ENCODE assay signal across 8 cellular contexts in genomic region chr15:64430000-64430735, GRCh38. TPM values are rescaled to one million over a fixed set of nuclear protein-coding genes. Genes with fewer than 3 reads are reported as not detected.
A peak's percentile ranks its signal among the peaks of the same experiment; 100 is the strongest.
DNase-seq lines count a peak whose midpoint lies in the region; ATAC-seq lines count a peak whose summit lies in the region.

No MANE protein-coding gene starts in this region.

- no peaks in the 10 kb centered on the region for H3K9me3 Mint-ChIP-seq in T-cell
- no peaks in the 10 kb centered on the region for H3K9me3 Mint-ChIP-seq in central memory CD8-positive, alpha-beta T cell

- no peaks in the 10 kb centered on the region for H3K27me3 ChIP-seq in Karpas-422 (ENCODE audit: low read length)

- peak overlapping the region; percentile 58 to 65 (median 62) for H3K4me3 Mint-ChIP-seq in T-cell
- peak overlapping the region; percentile 47 for H3K4me3 Mint-ChIP-seq in central memory CD8-positive, alpha-beta T cell

- DNase-seq in EH (ENCODE audit: low read depth) (peak; percentile 87), Karpas-422 (no peak), T-cell (peak in 33 of 34 experiments; percentile 15 to 75 (median 49)), hypothalamus (lab: John Stamatoyannopoulos, UW) (no peak)
- DNase-seq in central memory CD8-positive, alpha-beta T cell (ENCODE audit: low spot score in 2 of 2), result peak in 1 of 2 donors; percentile 45

- H3K9me3 ChIP-seq in Karpas-422 (ENCODE audit: low read length) (no peaks in the 10 kb centered on the region), mesodermal cell (ENCODE audit: control insufficient read depth, low read length) (no peaks in the 10 kb centered on the region)

- H3K4me3 ChIP-seq in Karpas-422 (ENCODE audit: low read length) (no peak overlapping the region), mesodermal cell (ENCODE audit: extremely low read depth, insufficient read depth, low read length, poor library complexity, severe bottlenecking) (no peak overlapping the region)

- H3K9ac ChIP-seq in Karpas-422 (ENCODE audit: low read length), result no peak overlapping the region

- peak overlapping the region; percentile 6 for H3K4me2 ChIP-seq in Karpas-422 (ENCODE audit: low read depth, low read length, poor library complexity, severe bottlenecking)

- H3K4me1 Mint-ChIP-seq in T-cell, result peaks cover 43 to 58% (median 49%) of the 10 kb centered on the region in 3 donors
- peaks cover 31% of the 10 kb centered on the region for H3K4me1 Mint-ChIP-seq in central memory CD8-positive, alpha-beta T cell

- H3K79me2 ChIP-seq in Karpas-422 (ENCODE audit: low read length), result peaks cover 3% of the 10 kb centered on the region; the same call in 1 of the 2 replicates

- H3K27ac Mint-ChIP-seq in T-cell, result peak overlapping the region; percentile 92 to 95
- H3K27ac Mint-ChIP-seq in central memory CD8-positive, alpha-beta T cell (ENCODE audit: low read depth), result peak overlapping the region; percentile 24

- no peaks in the 10 kb centered on the region for H4K20me1 ChIP-seq in Karpas-422 (ENCODE audit: insufficient read depth, low read depth, low read length)

- WGBS in mesodermal cell (ENCODE audit: insufficient coverage in 2 of 2), 2 experiments, result 5 to 6% methylated on average over 1 of the region's 3 CpGs

- CTCF ChIA-PET in T-cell (lab: Charles Lee), result interaction anchor here (0.6 to 1.9 kb wide), 5 partner anchors 192 to 1141 kb away, joined by 3 to 12 read pairs (median 3); no protein-coding TSS in a partner anchor

- H3K27me3 Mint-ChIP-seq in T-cell, result no peaks in the 10 kb centered on the region
- no peaks in the 10 kb centered on the region for H3K27me3 Mint-ChIP-seq in central memory CD8-positive, alpha-beta T cell

- H3K9me2 ChIP-seq in Karpas-422 (replicated peaks; ENCODE audit: insufficient read depth, low read length), result no peaks in the 10 kb centered on the region

- peaks cover 13% of the 10 kb centered on the region for H3K36me3 Mint-ChIP-seq in T-cell
- H3K36me3 Mint-ChIP-seq in central memory CD8-positive, alpha-beta T cell (ENCODE audit: insufficient read depth), result peaks cover 17% of the 10 kb centered on the region

- H3K4me1 ChIP-seq in Karpas-422 (ENCODE audit: low read length) (peaks cover 13% of the 10 kb centered on the region), mesodermal cell (ENCODE audit: control insufficient read depth, insufficient read depth, low read length, poor library complexity, severe bottlenecking) (peaks cover 6% of the 10 kb centered on the region)

- H3K36me3 ChIP-seq in Karpas-422 (ENCODE audit: insufficient read depth, low read length) (no peaks in the 10 kb centered on the region), mesodermal cell (ENCODE audit: control insufficient read depth, insufficient read depth, low read length) (peaks cover 50% of the 10 kb centered on the region)

- peak; percentile 86 to 96 (median 94) for ATAC-seq in T-cell (replicated peaks in 1 of 4)
- ATAC-seq in central memory CD8-positive, alpha-beta T cell (replicated peaks; ENCODE audit: extremely low read depth, poor library complexity, severe bottlenecking), result peak; percentile 98
- no peak for ATAC-seq in HG03469 (IDR thresholded peaks at IDR 0.05; ENCODE audit: unreplicated experiment)
- no peak for ATAC-seq in HG02884 (IDR thresholded peaks at IDR 0.05; ENCODE audit: unreplicated experiment)

- H3K27ac ChIP-seq in Karpas-422 (ENCODE audit: low read length) (peak overlapping the region; percentile 38; the same call in 1 of the 2 replicates), mesodermal cell (ENCODE audit: low read depth, low read length, severe bottlenecking) (peak overlapping the region; percentile 10)

- peak overlapping the region; percentile 37; the same call in 1 of the 2 replicates for H2AFZ ChIP-seq in Karpas-422 (ENCODE audit: low read length)

- POLR2A ChIA-PET in T-cell (lab: Charles Lee), result interaction anchor here in 1 of 2 donors (0.6 to 1.3 kb wide), 4 partner anchors 42 to 1361 kb away, joined by 3 to 4 read pairs (median 3); partner anchors contain the start of gene TRIP4

RNA-seq across cellular contexts. Expression of gene ZNF609, which starts 30.2 kb away (rescaled TPM):
- total RNA-seq in Karpas-422 (2014; rRNA removed; shearing (Covaris generic); ENCODE audit: low replicate concordance), result 26.7 and 29.6 TPM in 2 replicates
- total RNA-seq in T-cell, result 10 to 100 TPM; 52.7 to 81.8 (median 59.3) TPM
- polyA plus RNA-seq in mesodermal cell (2013, experiment 1 of 2), result 31.8 TPM
- polyA plus RNA-seq in mesodermal cell (2013, experiment 2 of 2), result 25.7 TPM

RNA-seq across cellular contexts. Expression of gene TRIP4, which starts 42.5 kb away (rescaled TPM):
- 9.2 and 11.9 TPM in 2 replicates for total RNA-seq in Karpas-422 (2014; rRNA removed; shearing (Covaris generic); ENCODE audit: low replicate concordance)
- 10 to 100 TPM; 17.3 to 24.5 (median 21.7) TPM for total RNA-seq in T-cell
- polyA plus RNA-seq in mesodermal cell (2013, experiment 1 of 2), result 29.0 TPM
- 26.8 TPM for polyA plus RNA-seq in mesodermal cell (2013, experiment 2 of 2)

RNA-seq across cellular contexts. Expression of gene PCLAF, which starts 48.9 kb away (rescaled TPM):
- total RNA-seq in Karpas-422 (2014; rRNA removed; shearing (Covaris generic); ENCODE audit: low replicate concordance), result 24.7 and 223 TPM in 2 replicates
- 1 to 10 TPM in 4 of 5 donors, under 1 TPM in 1; 0.96 to 2.4 (median 1.6) TPM for total RNA-seq in T-cell
- 116 TPM for polyA plus RNA-seq in mesodermal cell (2013, experiment 1 of 2)
- 140 TPM for polyA plus RNA-seq in mesodermal cell (2013, experiment 2 of 2)

Comparison
In these comparisons a context has a peak if more than half of its experiments do, and no peak if none do; other contexts are left out.
1. DNase-seq: peak in EH (single experiment) and T-cell (33 of 34); none in Karpas-422 (single experiment) and hypothalamus (0 of 51).
2. ATAC-seq: peak in T-cell (4 of 4) and central memory CD8-positive, alpha-beta T cell (single experiment); none in HG03469 (single experiment) and HG02884 (single experiment).